ENCODE assay signal across 8 cellular contexts in the genomic region with DNA sequence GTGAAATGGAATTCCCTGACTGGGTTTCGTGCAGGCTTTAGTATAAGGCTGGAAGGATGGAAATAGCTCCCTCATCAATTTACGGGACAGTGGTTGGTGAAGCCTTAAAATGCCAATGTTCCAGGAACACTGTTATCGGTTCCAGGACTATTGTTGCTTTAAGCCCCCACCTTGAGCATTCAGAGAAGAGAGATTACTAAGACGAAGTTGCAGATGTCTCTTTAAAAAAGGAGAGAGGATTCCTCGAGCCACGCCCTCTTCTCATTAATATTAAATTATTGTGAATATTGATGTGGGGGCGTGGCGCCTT. TPM values are rescaled to one million over a fixed set of nuclear protein-coding genes. Genes with fewer than 3 reads are reported as not detected.
DNase-seq lines count a peak whose midpoint lies in the region; ATAC-seq and TF ChIP-seq lines count a peak whose summit lies in the region.

No MANE protein-coding gene starts in this region.

- peak overlapping the region; percentile 92 for H3K4me2 ChIP-seq in trophoblast cell (ENCODE audit: low read length)

- peaks cover 12% of the 10 kb centered on the region for H3K79me2 ChIP-seq in trophoblast cell (ENCODE audit: control insufficient read depth, insufficient read depth, low read length, poor library complexity)

- no peak overlapping the region for H4K12ac ChIP-seq in trophoblast cell (ENCODE audit: low read depth, low read length)

- no peak overlapping the region for H2BK5ac ChIP-seq in trophoblast cell (ENCODE audit: low read depth, low read length, poor library complexity)

- no peak overlapping the region for H3K9ac ChIP-seq in trophoblast cell (ENCODE audit: low read length)

- DNase-seq in ELR (ENCODE audit: low read depth) (peak; percentile 87), NCI-H2227 (lab: John Stamatoyannopoulos, UW; ENCODE audit: unreplicated experiment) (peak; percentile 78), erythroblast (lab: John Stamatoyannopoulos, UW) (peak; percentile 23 to 25), trophoblast cell (no peak), retina (no peak), germinal center (ENCODE audit: low spot score) (no peak)

- H2BK12ac ChIP-seq in trophoblast cell (ENCODE audit: low read length): no peak overlapping the region

- H3K27me3 ChIP-seq in trophoblast cell (ENCODE audit: insufficient read depth, low read length): no peaks in the 10 kb centered on the region

- no peak overlapping the region for H4K91ac ChIP-seq in trophoblast cell (ENCODE audit: low read depth, low read length)

- H3K4me3 ChIP-seq in trophoblast cell (ENCODE audit: low read depth, low read length): peak overlapping the region; percentile 88

- no peaks in the 10 kb centered on the region for H3K36me3 ChIP-seq in trophoblast cell (ENCODE audit: control insufficient read depth in 1 of 2, insufficient read depth in 2 of 2, low read length in 2 of 2)

- no peak overlapping the region for H3K23ac ChIP-seq in trophoblast cell (ENCODE audit: low read length)

- H3K14ac ChIP-seq in trophoblast cell (ENCODE audit: low read length): no peak overlapping the region

- H3K27ac ChIP-seq in trophoblast cell (ENCODE audit: low read depth, low read length): no peak overlapping the region

- no peak overlapping the region for H2AK5ac ChIP-seq in trophoblast cell (ENCODE audit: low read length)

- no peak for TF ChIP-seq POLR2A in erythroblast (IDR thresholded peaks at IDR 0.05; ENCODE audit: low read length)

- ATAC-seq in GM21723 (IDR thresholded peaks at IDR 0.05; ENCODE audit: unreplicated experiment): no peak
- ATAC-seq in HG02884 (IDR thresholded peaks at IDR 0.05; ENCODE audit: unreplicated experiment): no peak

- H3K9me3 ChIP-seq in trophoblast cell (ENCODE audit: insufficient read depth, low read depth, low read length): no peaks in the 10 kb centered on the region

- H4K8ac ChIP-seq in trophoblast cell (ENCODE audit: low read depth, low read length): no peak overlapping the region

- H3K4ac ChIP-seq in trophoblast cell (ENCODE audit: low read depth, low read length): no peak overlapping the region

- H2BK120ac ChIP-seq in trophoblast cell (ENCODE audit: insufficient read depth, low read length, poor library complexity): no peak overlapping the region

- H3K18ac ChIP-seq in trophoblast cell (ENCODE audit: low read length): no peak overlapping the region

- no peak overlapping the region for H2AFZ ChIP-seq in trophoblast cell (ENCODE audit: insufficient read depth, low read length, poor library complexity)

- no CpG with 5 or more reads among the region's 8 CpGs for WGBS in trophoblast cell (ENCODE audit: extremely low coverage, insufficient coverage, insufficient read length)

- H3K79me1 ChIP-seq in trophoblast cell (ENCODE audit: low read length): peaks cover 10% of the 10 kb centered on the region

- H3K4me1 ChIP-seq in trophoblast cell (ENCODE audit: control insufficient read depth in 1 of 2, insufficient read depth in 2 of 2, low read length in 2 of 2): peaks cover 22 to 24% of the 10 kb centered on the region in 2 experiments

RNA-seq across cellular contexts. Expression of gene CREB3L1, which starts 0.2 kb away (rescaled TPM):
- polyA plus RNA-seq in trophoblast cell (2013): 53.7 and 54.2 TPM in 2 replicates

Comparison
In these comparisons a context has a peak if more than half of its experiments do, and no peak if none do; other contexts are left out.
1. DNase-seq: peak in ELR (single experiment), NCI-H2227 (single experiment) and erythroblast (2 of 2); none in trophoblast cell (0 of 2), retina (single experiment) and germinal center (single experiment).